In the genomic region with DNA sequence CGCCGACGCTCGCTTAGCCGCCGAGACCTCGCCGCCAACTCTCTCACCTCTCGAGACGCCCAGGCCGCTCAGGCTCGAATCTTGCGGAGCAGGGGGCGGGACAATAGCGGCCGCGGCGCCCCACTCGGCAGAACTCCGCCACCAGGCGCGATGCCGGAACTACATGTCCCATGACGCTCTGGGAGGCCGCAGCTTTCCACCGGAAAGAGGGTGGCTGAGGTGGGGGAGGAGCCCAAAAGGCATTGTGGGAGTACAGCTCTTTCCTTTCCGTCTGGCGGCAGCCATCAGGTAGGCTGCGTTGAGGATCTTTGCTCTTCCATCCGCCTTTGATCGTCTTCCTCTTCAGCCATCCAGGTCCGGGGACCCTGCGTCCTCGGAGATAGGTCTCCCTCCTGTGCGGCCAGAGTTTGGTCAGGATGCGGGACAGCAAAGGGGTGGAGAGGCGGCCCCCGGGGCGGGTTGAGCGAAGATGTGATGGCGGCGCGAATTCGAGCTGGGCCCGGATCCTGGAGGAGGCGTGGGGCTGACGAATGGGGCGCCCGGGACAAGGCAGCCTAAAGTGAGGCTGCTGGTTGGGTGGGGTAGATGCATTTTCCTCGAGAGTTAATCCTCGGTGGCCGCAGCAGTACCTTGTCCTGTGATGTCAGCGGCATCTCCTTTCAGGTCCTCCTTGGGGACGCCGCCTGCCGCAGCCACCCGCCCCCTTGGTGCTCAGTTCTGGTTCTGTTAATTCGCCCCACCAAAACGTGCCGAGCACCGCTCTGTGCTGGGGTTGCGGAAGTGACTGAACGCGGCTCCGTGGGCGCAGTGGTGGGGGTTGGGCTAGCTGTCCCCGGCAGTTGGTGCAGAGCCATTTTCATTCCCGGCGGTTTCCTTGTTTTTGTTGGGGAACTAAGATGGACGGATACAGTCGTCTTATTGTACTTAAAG, we compare ENCODE assay signal across 8 cellular contexts. TPM values are rescaled to one million over a fixed set of nuclear protein-coding genes. Genes with fewer than 3 reads are reported as not detected.
DNase-seq lines count a peak whose midpoint lies in the region; ATAC-seq and TF ChIP-seq lines count a peak whose summit lies in the region.

Gene NKIRAS1 (minus strand): TSS at position 105 of the 930 bp plus-strand sequence. CDS start 6,086 bp downstream, outside the sequence.
Gene RPL15 (plus strand): TSS at position 247 of the 930 bp plus-strand sequence. CDS start 728 bp downstream, outside the sequence.

- peak within 1 kb of the TSS; percentile 90 for H2AFZ ChIP-seq in osteoblast (ENCODE audit: low read length)

- peaks cover 45% of the 10 kb centered on the region for H3K36me3 Mint-ChIP-seq in HFFc6 (ENCODE audit: low read depth)
- H3K36me3 Mint-ChIP-seq in activated naive CD4-positive, alpha-beta T cell treated with anti-CD3 and anti-CD28 coated beads, Interleukin-2, amount 50 U/mL, for 72 hours = peaks cover 39 to 47% of the 10 kb centered on the region in 2 donors

- no peaks in the 10 kb centered on the region for H3K9me3 ChIP-seq in SK-N-MC (ENCODE audit: low read depth, low read length)
- no peaks in the 10 kb centered on the region for H3K9me3 ChIP-seq in osteoblast (ENCODE audit: low read depth, low read length)
- no peaks in the 10 kb centered on the region for H3K9me3 ChIP-seq in thoracic aorta

- peak; percentile 94 to 96 for ATAC-seq in activated naive CD4-positive, alpha-beta T cell treated with anti-CD3 and anti-CD28 coated beads, Interleukin-2, amount 50 U/mL, for 72 hours
- peak; percentile 98 for ATAC-seq in thoracic aorta (ENCODE audit: insufficient number of reproducible peaks, low FRiP score, low read depth)

- TF ChIP-seq CTCF in HFFc6 (IDR thresholded peaks at IDR 0.05) (peak; percentile 79), NB4 (IDR thresholded peaks at IDR 0.05; ENCODE audit: low read depth, low read length) (no peak), osteoblast (IDR thresholded peaks at IDR 0.05; ENCODE audit: extremely low read depth, low read depth, low read length) (no peak), thoracic aorta (IDR thresholded peaks at IDR 0.05) (peak; percentile 79)

- H4K20me1 ChIP-seq in osteoblast (ENCODE audit: insufficient read depth, low read length) = peaks cover 40% of the 10 kb centered on the region

- H3K27me3 ChIP-seq in osteoblast (ENCODE audit: insufficient read depth, low read length) (no peaks in the 10 kb centered on the region), thoracic aorta (replicated peaks; ENCODE audit: insufficient read depth) (no peaks in the 10 kb centered on the region)

- H3K4me2 ChIP-seq in osteoblast (ENCODE audit: insufficient read depth, low read length) = peak within 1 kb of the TSS; percentile 99

- H3K79me2 ChIP-seq in osteoblast (ENCODE audit: insufficient read depth, low read length) = peaks cover 44% of the 10 kb centered on the region

- peak within 1 kb of the TSS; percentile 73 for H3K27ac ChIP-seq in SK-N-MC
- H3K27ac ChIP-seq in osteoblast (ENCODE audit: low read depth, low read length) = peak within 1 kb of the TSS; percentile 85
- peak within 1 kb of the TSS; percentile 77 to 93 for H3K27ac ChIP-seq in thoracic aorta

- H3K9ac ChIP-seq in SK-N-MC (ENCODE audit: insufficient read length) = peak within 1 kb of the TSS; percentile 92

- H3K4me3 Mint-ChIP-seq in HFFc6 = peak within 1 kb of the TSS; percentile 100

- peak; percentile 99 for TF ChIP-seq POLR2A in NB4 (IDR thresholded peaks at IDR 0.05; ENCODE audit: extremely low read depth, insufficient read length)

- H3K9me3 Mint-ChIP-seq in HFFc6 = 0 out of 2 replicates have a peak, but pooled peaks cover 3% of the 10 kb centered on the region
- no peaks in the 10 kb centered on the region for H3K9me3 Mint-ChIP-seq in activated naive CD4-positive, alpha-beta T cell treated with anti-CD3 and anti-CD28 coated beads, Interleukin-2, amount 50 U/mL, for 72 hours

- peaks cover 5% of the 10 kb centered on the region for H3K27me3 Mint-ChIP-seq in HFFc6 (ENCODE audit: insufficient read depth)

- peak within 1 kb of the TSS; percentile 99 for H3K27ac Mint-ChIP-seq in HFFc6
- H3K27ac Mint-ChIP-seq in activated naive CD4-positive, alpha-beta T cell treated with anti-CD3 and anti-CD28 coated beads, Interleukin-2, amount 50 U/mL, for 72 hours = peak within 1 kb of the TSS; percentile 98 to 99

- H3K4me3 ChIP-seq in GM08714 (ENCODE audit: low read length) = peak within 1 kb of the TSS; percentile 78
- H3K4me3 ChIP-seq in NB4 (ENCODE audit: low read depth, low read length) = peak within 1 kb of the TSS; percentile 92
- peak within 1 kb of the TSS; percentile 90 for H3K4me3 ChIP-seq in SK-N-MC
- peak within 1 kb of the TSS; percentile 91 for H3K4me3 ChIP-seq in osteoblast (ENCODE audit: insufficient read depth, low read length)
- peak within 1 kb of the TSS; percentile 87 for H3K4me3 ChIP-seq in thoracic aorta

- H3K36me3 ChIP-seq in SK-N-MC (ENCODE audit: insufficient read depth, low read length) (peaks cover 27% of the 10 kb centered on the region), osteoblast (ENCODE audit: insufficient read depth, low read length) (peaks cover 27% of the 10 kb centered on the region), thoracic aorta (no peaks in the 10 kb centered on the region)

- peaks cover 17% of the 10 kb centered on the region for H3K4me1 ChIP-seq in osteoblast (ENCODE audit: insufficient read depth, low read length)
- H3K4me1 ChIP-seq in thoracic aorta (ENCODE audit: control insufficient read depth in 1 of 2, low read depth in 2 of 2) = peaks cover 25 to 55% of the 10 kb centered on the region in 2 donors

- H3K4me1 Mint-ChIP-seq in HFFc6 (ENCODE audit: low read depth) = peaks cover 53% of the 10 kb centered on the region

- DNase-seq in HFFc6 (peak; percentile 96), NB4 (ENCODE audit: low read depth) (peak; percentile 97), SK-N-MC (ENCODE audit: low read depth, low spot score) (peak; percentile 66), glomerular visceral epithelial cell (ENCODE audit: extremely low spot score) (peak; percentile 96), osteoblast (ENCODE audit: insufficient read length, low spot score, missing footprints) (peak; percentile 96), thoracic aorta (ENCODE audit: low spot score) (peak; percentile 87)
- DNase-seq in activated naive CD4-positive, alpha-beta T cell treated with anti-CD3 and anti-CD28 coated beads, Interleukin-2, amount 50 U/mL, for 72 hours (ENCODE audit: low spot score in 2 of 2) = peak; percentile 95 to 97

RNA-seq across cellular contexts. Expression of gene NKIRAS1, which starts in this region (rescaled TPM):
- 10 to 100 TPM; 10.9 to 13.5 (median 11.6) TPM for total RNA-seq in HFFc6 (2021; fragmentation: NEBNext Ultra II Directional; extraction: Animal tissue kit (Norgen Biotek cat#: 25700))
- total RNA-seq in activated naive CD4-positive, alpha-beta T cell treated with anti-CD3 and anti-CD28 coated beads, Interleukin-2, amount 50 U/mL, for 72 hours = 1 to 10 TPM; 2.4 to 7.4 TPM
- total RNA-seq in osteoblast (11.9 and 14.7 TPM in 2 replicates), thoracic aorta (10 to 100 TPM; 15.8 to 21.0 TPM)

RNA-seq across cellular contexts. Expression of gene RPL15, which starts in this region (rescaled TPM):
- total RNA-seq in HFFc6 (2021; fragmentation: NEBNext Ultra II Directional; extraction: Animal tissue kit (Norgen Biotek cat#: 25700)) = 1,000 to 10,000 TPM; 1,680 to 2,112 (median 1,953) TPM
- total RNA-seq in activated naive CD4-positive, alpha-beta T cell treated with anti-CD3 and anti-CD28 coated beads, Interleukin-2, amount 50 U/mL, for 72 hours = 1,000 to 10,000 TPM; 2,185 to 2,637 TPM
- 1,871 and 2,086 TPM in 2 replicates for total RNA-seq in osteoblast
- total RNA-seq in thoracic aorta = 1,000 to 10,000 TPM; 1,178 to 1,268 TPM

Comparison
In these comparisons a context has a peak if more than half of its experiments do, and no peak if none do; other contexts are left out.
1. Peak in every context shown above with its lines: DNase-seq, ATAC-seq, H3K4me3 ChIP-seq and H3K27ac ChIP-seq.
2. CTCF ChIP-seq: peak in HFFc6 (single experiment) and thoracic aorta (single experiment); none in NB4 (single experiment) and osteoblast (single experiment).